14 cellular contexts compared by ENCODE assay signal in genomic region chr4:40256329-40256728, GRCh38. TPM values are rescaled to one million over a fixed set of nuclear protein-coding genes. Genes with fewer than 3 reads are reported as not detected.
DNase-seq lines count a peak whose midpoint lies in the region; ATAC-seq and TF ChIP-seq lines count a peak whose summit lies in the region.
"Had no signal": no experiment of that assay in that cellular context is flagged by ENCODE, and none has a peak within 500 bp of the region (broad histone marks: within the 10 kb centered on the region; RNA-seq: fewer than 3 reads in every experiment).

No MANE protein-coding gene starts in this region.

- no peak overlapping the region for H4K12ac ChIP-seq in trophoblast cell (ENCODE audit: low read depth, low read length)

- H2BK5ac ChIP-seq in trophoblast cell (ENCODE audit: low read depth, low read length, poor library complexity) = peak overlapping the region; percentile 21

- peak overlapping the region; percentile 16; the same call in 1 of the 2 replicates for H3K4me2 ChIP-seq in SK-N-SH
- no peak overlapping the region for H3K4me2 ChIP-seq in trophoblast cell (ENCODE audit: low read length)

- H3K9me2 ChIP-seq in SK-N-SH = no peaks in the 10 kb centered on the region

- TF ChIP-seq POLR2A in adrenal gland (IDR thresholded peaks at IDR 0.05) = no peak

- H3K9me3 ChIP-seq in SK-N-SH (no peaks in the 10 kb centered on the region), trophoblast cell (ENCODE audit: insufficient read depth, low read depth, low read length) (no peaks in the 10 kb centered on the region), adrenal gland (replicated peaks in 1 of 3) (no peaks in the 10 kb centered on the region)
- H3K9me3 ChIP-seq: psoas muscle, suprapubic skin had no signal

- H3K9ac ChIP-seq in SK-N-SH = peak overlapping the region; percentile 3; the same call in 1 of the 2 replicates
- H3K9ac ChIP-seq in trophoblast cell (ENCODE audit: low read length) = no peak overlapping the region

- peak overlapping the region; percentile 34 to 95; a peak in 3 of 4 replicates for H3K27ac ChIP-seq in SK-N-SH (ENCODE audit: low read depth in 2 of 2, low read length in 1 of 2)
- H3K27ac ChIP-seq in brain microvascular endothelial cell = peak overlapping the region; percentile 68
- peak overlapping the region; percentile 79 for H3K27ac ChIP-seq in trophoblast cell (ENCODE audit: low read depth, low read length)
- H3K27ac ChIP-seq in adrenal gland = no peak overlapping the region
- H3K27ac ChIP-seq: psoas muscle, suprapubic skin had no signal

- H3K27me3 ChIP-seq in SK-N-SH (ENCODE audit: insufficient read depth) (no peaks in the 10 kb centered on the region), brain microvascular endothelial cell (replicated peaks) (no peaks in the 10 kb centered on the region), trophoblast cell (ENCODE audit: insufficient read depth, low read length) (no peaks in the 10 kb centered on the region), adrenal gland (no peaks in the 10 kb centered on the region)
- H3K27me3 ChIP-seq: suprapubic skin had no signal

- no peak for TF ChIP-seq RAD21 in SK-N-SH (IDR thresholded peaks at IDR 0.05; ENCODE audit: low read length)

- no peak overlapping the region for H3K4ac ChIP-seq in trophoblast cell (ENCODE audit: low read depth, low read length)

- peak overlapping the region; percentile 8 for H3K14ac ChIP-seq in trophoblast cell (ENCODE audit: low read length)

- DNase-seq in SK-N-SH (no peak), NCI-H69 (lab: John Stamatoyannopoulos, UW) (peak; percentile 29), brain microvascular endothelial cell (no peak), trophoblast cell (no peak), NCI-H2107 treated with DMSO at 0.1 percent for 48 hours (lab: John Stamatoyannopoulos, UW; ENCODE audit: unreplicated experiment) (no peak), adrenal gland (no peak), 8988T (no peak)
- DNase-seq: activated T-cell treated with anti-CD3 and anti-CD28 coated beads, Interleukin-2, amount 50 U/mL, for 4 hours; NCI-H446; psoas muscle; RPMI8226 had no signal

- in situ Hi-C loops in brain microvascular endothelial cell (cut with HindIII; ENCODE audit: low pct_ligation_motif_present, low sequenced_read_pairs) = no loop called here

- no peak for ATAC-seq in SK-N-SH treated with all-trans-retinoic acid at 6 μM for 48 hours

- no peak overlapping the region for H3K23ac ChIP-seq in trophoblast cell (ENCODE audit: low read length)

- H3K4me3 ChIP-seq in SK-N-SH (ENCODE audit: low read depth in 2 of 2, low read length in 1 of 2) (no peak overlapping the region), brain microvascular endothelial cell (ENCODE audit: low read depth, low read length) (no peak overlapping the region), trophoblast cell (ENCODE audit: low read depth, low read length) (no peak overlapping the region), adrenal gland (no peak overlapping the region)
- H3K4me3 ChIP-seq: psoas muscle, suprapubic skin had no signal

- no peaks in the 10 kb centered on the region for H4K20me1 ChIP-seq in SK-N-SH (ENCODE audit: insufficient read depth)

- TF ChIP-seq EP300 in SK-N-SH (IDR thresholded peaks at IDR 0.05; ENCODE audit: borderline replicate concordance in 1 of 2, low read depth in 1 of 2, low read length in 1 of 2) = no peak

- H3K36me3 ChIP-seq in SK-N-SH (replicated peaks in 1 of 2; ENCODE audit: control insufficient read depth in 1 of 2, insufficient read depth in 2 of 2, low read length in 1 of 2) (no peaks in the 10 kb centered on the region), brain microvascular endothelial cell (replicated peaks) (no peaks in the 10 kb centered on the region), trophoblast cell (ENCODE audit: control insufficient read depth in 1 of 2, insufficient read depth in 2 of 2, low read length in 2 of 2) (no peaks in the 10 kb centered on the region), adrenal gland (replicated peaks in 1 of 2) (no peaks in the 10 kb centered on the region)
- H3K36me3 ChIP-seq: suprapubic skin had no signal

- peaks cover 7% of the 10 kb centered on the region for H3K79me1 ChIP-seq in trophoblast cell (ENCODE audit: low read length)

- H3K18ac ChIP-seq in trophoblast cell (ENCODE audit: low read length) = no peak overlapping the region

- H2AK5ac ChIP-seq in trophoblast cell (ENCODE audit: low read length) = no peak overlapping the region

- CTCF ChIA-PET in SK-N-SH (lab: Yijun Ruan, JAX) = no interaction called here

- POLR2A ChIA-PET in SK-N-SH (lab: Yijun Ruan, JAX) = no interaction called here

- H2BK12ac ChIP-seq in trophoblast cell (ENCODE audit: low read length) = peak overlapping the region; percentile 72

- 92% methylated on average over 5 of the region's 5 CpGs for WGBS in SK-N-SH (ENCODE audit: low lambda C conversion rate)
- WGBS in trophoblast cell (ENCODE audit: extremely low coverage, insufficient coverage, insufficient read length) = no CpG with 5 or more reads among the region's 5 CpGs
- 81 to 92% (median 90%) methylated on average over 5 of the region's 5 CpGs for WGBS in adrenal gland, 4 donors

- TF ChIP-seq CTCF in SK-N-SH (IDR thresholded peaks at IDR 0.05) (no peak), brain microvascular endothelial cell (IDR thresholded peaks at IDR 0.05; ENCODE audit: low read depth, low read length, missing control alignments) (no peak), adrenal gland (IDR thresholded peaks at IDR 0.05) (no peak)

- H4K91ac ChIP-seq in trophoblast cell (ENCODE audit: low read depth, low read length) = peak overlapping the region; percentile 66

- peaks cover 40% of the 10 kb centered on the region for H3F3A ChIP-seq in SK-N-SH (replicated peaks; ENCODE audit: insufficient read depth)

- H2BK120ac ChIP-seq in trophoblast cell (ENCODE audit: insufficient read depth, low read length, poor library complexity) = peak overlapping the region; percentile 48

- H3K4me1 ChIP-seq in SK-N-SH (ENCODE audit: control insufficient read depth in 1 of 2, insufficient read depth in 2 of 2, low read depth in 1 of 2, low read length in 1 of 2) (peaks cover 5 to 22% of the 10 kb centered on the region in 2 experiments), trophoblast cell (ENCODE audit: control insufficient read depth in 1 of 2, insufficient read depth in 2 of 2, low read length in 2 of 2) (peaks cover 8 to 18% of the 10 kb centered on the region in 2 experiments), adrenal gland (replicated peaks in 1 of 2) (no peaks in the 10 kb centered on the region)
- H3K4me1 ChIP-seq: psoas muscle had no signal

- intact Hi-C loops in adrenal gland (cut with DNase I) = no loop called here

- H2AFZ ChIP-seq in SK-N-SH (ENCODE audit: low read depth) = 0 out of 2 replicates have a peak overlapping the region, but pooled peaks have one; percentile 5
- no peak overlapping the region for H2AFZ ChIP-seq in trophoblast cell (ENCODE audit: insufficient read depth, low read length, poor library complexity)

- H3K79me2 ChIP-seq in SK-N-SH (ENCODE audit: insufficient read depth) (no peaks in the 10 kb centered on the region), trophoblast cell (ENCODE audit: control insufficient read depth, insufficient read depth, low read length, poor library complexity) (peaks cover 1% of the 10 kb centered on the region)

- H4K8ac ChIP-seq in trophoblast cell (ENCODE audit: low read depth, low read length) = no peak overlapping the region

TF ChIP-seq in SK-N-SH, 30 proteins besides CTCF, POLR2A, EP300 and RAD21 (continues in another document):
- no peak for TF ChIP-seq MEF2A (IDR thresholded peaks at IDR 0.05; ENCODE audit: borderline replicate concordance, low read depth)
- TF ChIP-seq, protein P1, sequence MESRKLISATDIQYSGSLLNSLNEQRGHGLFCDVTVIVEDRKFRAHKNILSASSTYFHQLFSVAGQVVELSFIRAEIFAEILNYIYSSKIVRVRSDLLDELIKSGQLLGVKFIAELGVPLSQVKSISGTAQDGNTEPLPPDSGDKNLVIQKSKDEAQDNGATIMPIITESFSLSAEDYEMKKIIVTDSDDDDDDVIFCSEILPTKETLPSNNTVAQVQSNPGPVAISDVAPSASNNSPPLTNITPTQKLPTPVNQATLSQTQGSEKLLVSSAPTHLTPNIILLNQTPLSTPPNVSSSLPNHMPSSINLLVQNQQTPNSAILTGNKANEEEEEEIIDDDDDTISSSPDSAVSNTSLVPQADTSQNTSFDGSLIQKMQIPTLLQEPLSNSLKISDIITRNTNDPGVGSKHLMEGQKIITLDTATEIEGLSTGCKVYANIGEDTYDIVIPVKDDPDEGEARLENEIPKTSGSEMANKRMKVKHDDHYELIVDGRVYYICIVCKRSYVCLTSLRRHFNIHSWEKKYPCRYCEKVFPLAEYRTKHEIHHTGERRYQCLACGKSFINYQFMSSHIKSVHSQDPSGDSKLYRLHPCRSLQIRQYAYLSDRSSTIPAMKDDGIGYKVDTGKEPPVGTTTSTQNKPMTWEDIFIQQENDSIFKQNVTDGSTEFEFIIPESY (IDR thresholded peaks at IDR 0.05; ENCODE audit: borderline replicate concordance, low read depth) = no peak
- TF ChIP-seq RCOR1 (IDR thresholded peaks at IDR 0.05; ENCODE audit: low read length) = no peak
- no peak for TF ChIP-seq FOXJ3 (CRISPR knock-in tag; IDR thresholded peaks at IDR 0.05)

TF ChIP-seq in SK-N-SH treated with all-trans-retinoic acid at 6 μM for 48 hours, 23 proteins besides CTCF, POLR2A, EP300 and RAD21 (continues in another document):
- TF ChIP-seq RARB (CRISPR knock-in tag; IDR thresholded peaks at IDR 0.05) (no peak), CSDC2 (CRISPR knock-in tag; IDR thresholded peaks at IDR 0.05) (no peak), ESRRG (CRISPR knock-in tag; IDR thresholded peaks at IDR 0.05) (no peak)
- TF ChIP-seq, protein P2, sequence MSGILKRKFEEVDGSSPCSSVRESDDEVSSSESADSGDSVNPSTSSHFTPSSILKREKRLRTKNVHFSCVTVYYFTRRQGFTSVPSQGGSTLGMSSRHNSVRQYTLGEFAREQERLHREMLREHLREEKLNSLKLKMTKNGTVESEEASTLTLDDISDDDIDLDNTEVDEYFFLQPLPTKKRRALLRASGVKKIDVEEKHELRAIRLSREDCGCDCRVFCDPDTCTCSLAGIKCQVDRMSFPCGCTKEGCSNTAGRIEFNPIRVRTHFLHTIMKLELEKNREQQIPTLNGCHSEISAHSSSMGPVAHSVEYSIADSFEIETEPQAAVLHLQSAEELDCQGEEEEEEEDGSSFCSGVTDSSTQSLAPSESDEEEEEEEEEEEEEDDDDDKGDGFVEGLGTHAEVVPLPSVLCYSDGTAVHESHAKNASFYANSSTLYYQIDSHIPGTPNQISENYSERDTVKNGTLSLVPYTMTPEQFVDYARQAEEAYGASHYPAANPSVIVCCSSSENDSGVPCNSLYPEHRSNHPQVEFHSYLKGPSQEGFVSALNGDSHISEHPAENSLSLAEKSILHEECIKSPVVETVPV (CRISPR knock-in tag; IDR thresholded peaks at IDR 0.05) = no peak

RNA-seq across cellular contexts. Expression of gene RHOH, which starts 59.5 kb away (rescaled TPM):
- polyA plus RNA-seq in SK-N-SH (2012; rRNA removed) (not detected in 2 replicates), adrenal gland (1 to 10 TPM in 1 of 3 donors, under 1 TPM in 2; 0.56 to 1.1 (median 0.61) TPM)
- not detected in 2 replicates for polyA plus RNA-seq in SK-N-SH (2012; cell fraction: cytosol; rRNA removed)
- polyA plus RNA-seq in SK-N-SH (2012; cell fraction: nucleus; rRNA removed) = not detected in 2 replicates
- 0.15 and 0.22 TPM in 2 replicates for polyA plus RNA-seq in trophoblast cell (2013)
- total RNA-seq in adrenal gland = 1 to 10 TPM in 4 of 8 donors, under 1 TPM in 3, not detected in 1; 0.84 to 3.4 (median 1.2) TPM
- total RNA-seq: A172 had no signal

Comparison
In these comparisons a context has a peak if more than half of its experiments do, and no peak if none do; other contexts are left out.
1. H3K27ac ChIP-seq: peak in SK-N-SH (2 of 2), brain microvascular endothelial cell (single experiment) and trophoblast cell (single experiment); none in adrenal gland (0 of 5).